In genomic region chr1:35539824-35540261, GRCh38 we compare ENCODE assay signal across 9 cellular contexts. TPM values are rescaled to one million over a fixed set of nuclear protein-coding genes. Genes with fewer than 3 reads are reported as not detected.
DNase-seq lines count a peak whose midpoint lies in the region; ATAC-seq and TF ChIP-seq lines count a peak whose summit lies in the region.
"Had no signal": no experiment of that assay in that cellular context is flagged by ENCODE, and none has a peak within 500 bp of the region (broad histone marks: within the 10 kb centered on the region; RNA-seq: fewer than 3 reads in every experiment).

No MANE protein-coding gene starts in this region.

- peak overlapping the region; percentile 28 for H3K4me3 Mint-ChIP-seq in chondrocyte (ENCODE audit: unreplicated experiment)

- no peak for TF ChIP-seq CTCF in GM13976 (IDR thresholded peaks at IDR 0.05; ENCODE audit: borderline replicate concordance, control extremely low read depth, extremely low read depth, insufficient read depth, missing control alignments)
- no peak for TF ChIP-seq CTCF in chondrocyte (IDR thresholded peaks at IDR 0.05)
- TF ChIP-seq CTCF in osteoblast (IDR thresholded peaks at IDR 0.05; ENCODE audit: extremely low read depth, low read depth, low read length) = no peak
- no peak for TF ChIP-seq CTCF in GM10248 (IDR thresholded peaks at IDR 0.05; ENCODE audit: control extremely low read depth, extremely low read depth, low read depth, missing control alignments)

- CTCF ChIA-PET in GM10248 (lab: Yijun Ruan, JAX) = interaction anchor here (0.9 to 3.5 kb wide), 6 partner anchors 9 to 88 kb away, joined by 3 to 25 read pairs (median 3); partner anchors contain the start of genes KIAA0319L and NCDN

- POLR2A ChIA-PET in GM10248 (lab: Yijun Ruan, JAX) = no interaction called here

- H4K20me1 ChIP-seq in osteoblast (ENCODE audit: insufficient read depth, low read length) = peaks cover 25% of the 10 kb centered on the region

- DNase-seq in GM13976 (ENCODE audit: low spot score) (peak; percentile 41), M059J (ENCODE audit: low read depth) (peak; percentile 58), chondrocyte (ENCODE audit: low spot score) (no peak), osteoblast (ENCODE audit: insufficient read length, low spot score, missing footprints) (peak; percentile 77), NCI-H748 treated with DMSO at 0.1 percent for 48 hours (lab: John Stamatoyannopoulos, UW) (no peak), KBM-7 (no peak), GM10248 (ENCODE audit: extremely low spot score) (no peak)
- DNase-seq: kidney had no signal

- H2AFZ ChIP-seq in osteoblast (ENCODE audit: low read length) = no peak overlapping the region

- no peak for ATAC-seq in GM19467 (IDR thresholded peaks at IDR 0.05; ENCODE audit: unreplicated experiment)

- H3K4me1 ChIP-seq in osteoblast (ENCODE audit: insufficient read depth, low read length) = peaks cover 48% of the 10 kb centered on the region

- peak overlapping the region; percentile 89 for H3K27ac Mint-ChIP-seq in chondrocyte (ENCODE audit: unreplicated experiment)

- no peaks in the 10 kb centered on the region for H3K36me3 Mint-ChIP-seq in chondrocyte (ENCODE audit: low read depth)

- in situ Hi-C loops in GM13976 (cut with MboI; ENCODE audit: low sequenced_read_pairs, unreplicated experiment) (no loop called here), KBM-7 (cut with MboI; ENCODE audit: low pct_unique_long_range_greater_than_20kb, low sequenced_read_pairs) (no loop called here)

- no peaks in the 10 kb centered on the region for H3K27me3 ChIP-seq in osteoblast (ENCODE audit: insufficient read depth, low read length)

- H3K9me3 Mint-ChIP-seq in chondrocyte (ENCODE audit: low read depth) = no peaks in the 10 kb centered on the region

- H3K9me3 ChIP-seq in osteoblast (ENCODE audit: low read depth, low read length) = no peaks in the 10 kb centered on the region

- peak overlapping the region; percentile 69 for H3K4me2 ChIP-seq in osteoblast (ENCODE audit: insufficient read depth, low read length)

- H3K4me1 Mint-ChIP-seq in chondrocyte (ENCODE audit: low read depth) = peaks cover 76% of the 10 kb centered on the region

- H3K36me3 ChIP-seq in osteoblast (ENCODE audit: insufficient read depth, low read length) = peaks cover 4% of the 10 kb centered on the region

- peaks cover 62% of the 10 kb centered on the region for H3K79me2 ChIP-seq in osteoblast (ENCODE audit: insufficient read depth, low read length)

- H3K27ac ChIP-seq in osteoblast (ENCODE audit: low read depth, low read length) = peak overlapping the region; percentile 83

- H3K4me3 ChIP-seq in osteoblast (ENCODE audit: insufficient read depth, low read length) = peak overlapping the region; percentile 4

- H3K27me3 Mint-ChIP-seq in chondrocyte (ENCODE audit: low read depth) = no peaks in the 10 kb centered on the region

RNA-seq across cellular contexts. Expression of gene KIAA0319L, which starts 17.4 kb away (rescaled TPM):
- total RNA-seq in M059J (2014; rRNA removed; shearing (Covaris generic)) = 33.7 and 38.9 TPM in 2 replicates
- total RNA-seq in chondrocyte = 26.9 to 40.8 TPM (median 28.7 TPM) in 3 replicates
- total RNA-seq in osteoblast = 44.9 and 48.9 TPM in 2 replicates

RNA-seq across cellular contexts. Expression of gene NCDN, which starts 17.8 kb away (rescaled TPM):
- total RNA-seq in M059J (2014; rRNA removed; shearing (Covaris generic)) = 13.5 and 27.0 TPM in 2 replicates
- 35.3 to 46.5 TPM (median 36.4 TPM) in 3 replicates for total RNA-seq in chondrocyte
- 25.9 and 30.0 TPM in 2 replicates for total RNA-seq in osteoblast

RNA-seq across cellular contexts. Expression of gene TFAP2E, which starts 33.3 kb away (rescaled TPM):
- total RNA-seq in M059J (2014; rRNA removed; shearing (Covaris generic)) = not detected in 2 replicates
- total RNA-seq in chondrocyte = 0.92 to 1.4 TPM (median 0.97 TPM) in 3 replicates
- total RNA-seq in osteoblast = under 0.01 and 0.29 TPM in 2 replicates

Comparison
In these comparisons a context has a peak if more than half of its experiments do, and no peak if none do; other contexts are left out.
1. DNase-seq: peak in GM13976 (single experiment), M059J (single experiment) and osteoblast (single experiment); none in chondrocyte (single experiment), NCI-H748 treated with DMSO at 0.1 percent for 48 hours (single experiment), KBM-7 (single experiment) and GM10248 (single experiment).